ENCODE assay signal across 21 cellular contexts in genomic region chr2:121233486-121234110, GRCh38. TPM values are rescaled to one million over a fixed set of nuclear protein-coding genes. Genes with fewer than 3 reads are reported as not detected.
"Had no signal": no experiment of that assay in that cellular context is flagged by ENCODE, and none has a peak within 500 bp of the region (broad histone marks: within the 10 kb centered on the region; RNA-seq: fewer than 3 reads in every experiment).

No MANE protein-coding gene starts in this region.

- H3K36me3 ChIP-seq: Peyer's patch, SJSA1 had no signal

- H3K4me1 ChIP-seq: Peyer's patch, SJSA1 had no signal

- DNase-seq: activated CD4-positive, alpha-beta memory T cell treated with anti-CD3 and anti-CD28 coated beads for 36 hours; activated CD4-positive, alpha-beta T cell treated with anti-CD3 and anti-CD28 coated beads, Interleukin-2, amount 10 ng/mL, durations not matched to agents 7 days and 5 days; activated CD4-positive, CD25-positive, alpha-beta regulatory T cell; activated CD8-positive, alpha-beta memory T cell treated with anti-CD3 and anti-CD28 coated beads for 24 hours; activated gamma-delta T cell treated with Interleukin-2 at 50 U/mL for 16 hours; activated naive CD4-positive, alpha-beta T cell treated with anti-CD3 and anti-CD28 coated beads, Interleukin-2, amount 10 ng/mL, durations not matched to agents 7 days and 5 days; activated naive CD8-positive, alpha-beta T cell treated with anti-CD3 and anti-CD28 coated beads for 36 hours; activated T-cell treated with anti-CD3 and anti-CD28 coated beads, Interleukin-2, amount 50 U/mL, for 4 hours; anterior cingulate cortex; Karpas-422; MM.1S; NCI-H1105; NCI-H1436; NCI-H1694 treated with DMSO at 0.1 percent for 48 hours; NCI-H2029 treated with DMSO at 0.1 percent for 48 hours; NCI-H524; SHP77; T-helper 17 cell; T-helper 9 cell had no signal

- H3K4me3 ChIP-seq: Peyer's patch, SJSA1 had no signal

- H3K4me1 Mint-ChIP-seq: activated CD4-positive, alpha-beta T cell treated with anti-CD3 and anti-CD28 coated beads, Interleukin-2, amount 10 ng/mL, durations not matched to agents 7 days and 5 days; activated naive CD4-positive, alpha-beta T cell treated with anti-CD3 and anti-CD28 coated beads, Interleukin-2, amount 10 ng/mL, durations not matched to agents 7 days and 5 days; activated naive CD8-positive, alpha-beta T cell treated with anti-CD3 and anti-CD28 coated beads for 36 hours; T-helper 17 cell had no signal

- H3K9me3 ChIP-seq: Peyer's patch, SJSA1 had no signal

- H3K27me3 Mint-ChIP-seq: activated CD4-positive, alpha-beta T cell treated with anti-CD3 and anti-CD28 coated beads, Interleukin-2, amount 10 ng/mL, durations not matched to agents 7 days and 5 days; activated naive CD4-positive, alpha-beta T cell treated with anti-CD3 and anti-CD28 coated beads, Interleukin-2, amount 10 ng/mL, durations not matched to agents 7 days and 5 days; activated naive CD8-positive, alpha-beta T cell treated with anti-CD3 and anti-CD28 coated beads for 36 hours had no signal

- ATAC-seq: activated T-cell treated with anti-CD3 and anti-CD28 coated beads, Interleukin-2, amount 50 U/mL, for 4 hours; T-helper 17 cell had no signal

- H3K9me3 Mint-ChIP-seq: activated CD4-positive, alpha-beta memory T cell treated with anti-CD3 and anti-CD28 coated beads for 36 hours; activated CD4-positive, alpha-beta T cell treated with anti-CD3 and anti-CD28 coated beads, Interleukin-2, amount 10 ng/mL, durations not matched to agents 7 days and 5 days; activated naive CD4-positive, alpha-beta T cell treated with anti-CD3 and anti-CD28 coated beads, Interleukin-2, amount 10 ng/mL, durations not matched to agents 7 days and 5 days; activated naive CD8-positive, alpha-beta T cell treated with anti-CD3 and anti-CD28 coated beads for 36 hours; activated T-cell treated with anti-CD3 and anti-CD28 coated beads, Interleukin-2, amount 50 U/mL, for 4 hours had no signal

- H3K27me3 ChIP-seq: Peyer's patch, SJSA1 had no signal

- H3K4me3 Mint-ChIP-seq: activated CD4-positive, alpha-beta memory T cell treated with anti-CD3 and anti-CD28 coated beads for 36 hours; activated CD4-positive, alpha-beta T cell treated with anti-CD3 and anti-CD28 coated beads, Interleukin-2, amount 10 ng/mL, durations not matched to agents 7 days and 5 days; activated naive CD4-positive, alpha-beta T cell treated with anti-CD3 and anti-CD28 coated beads, Interleukin-2, amount 10 ng/mL, durations not matched to agents 7 days and 5 days; activated naive CD8-positive, alpha-beta T cell treated with anti-CD3 and anti-CD28 coated beads for 36 hours; activated T-cell treated with anti-CD3 and anti-CD28 coated beads, Interleukin-2, amount 50 U/mL, for 4 hours; T-helper 17 cell had no signal

- H3K27ac ChIP-seq: Peyer's patch, SJSA1 had no signal

- H3K36me3 Mint-ChIP-seq: activated CD4-positive, alpha-beta memory T cell treated with anti-CD3 and anti-CD28 coated beads for 36 hours; activated naive CD4-positive, alpha-beta T cell treated with anti-CD3 and anti-CD28 coated beads, Interleukin-2, amount 10 ng/mL, durations not matched to agents 7 days and 5 days; activated naive CD8-positive, alpha-beta T cell treated with anti-CD3 and anti-CD28 coated beads for 36 hours had no signal

- H3K27ac Mint-ChIP-seq: activated CD4-positive, alpha-beta memory T cell treated with anti-CD3 and anti-CD28 coated beads for 36 hours; activated CD4-positive, alpha-beta T cell treated with anti-CD3 and anti-CD28 coated beads, Interleukin-2, amount 10 ng/mL, durations not matched to agents 7 days and 5 days; activated naive CD4-positive, alpha-beta T cell treated with anti-CD3 and anti-CD28 coated beads, Interleukin-2, amount 10 ng/mL, durations not matched to agents 7 days and 5 days; activated naive CD8-positive, alpha-beta T cell treated with anti-CD3 and anti-CD28 coated beads for 36 hours; T-helper 17 cell had no signal

RNA-seq across cellular contexts. Expression of gene TFCP2L1, which starts 51.4 kb away (rescaled TPM):
- total RNA-seq: SJSA1 had no signal
